In genomic region chr5:171340491-171340890, GRCh38 we compare ENCODE assay signal across 19 cellular contexts. TPM values are rescaled to one million over a fixed set of nuclear protein-coding genes. Genes with fewer than 3 reads are reported as not detected.
DNase-seq lines count a peak whose midpoint lies in the region; ATAC-seq and TF ChIP-seq lines count a peak whose summit lies in the region.
"Had no signal": no experiment of that assay in that cellular context is flagged by ENCODE, and none has a peak within 500 bp of the region (broad histone marks: within the 10 kb centered on the region; RNA-seq: fewer than 3 reads in every experiment).

No MANE protein-coding gene starts in this region.

- H3K27ac Mint-ChIP-seq in progenitor cell of endocrine pancreas = peak overlapping the region; percentile 21
- H3K27ac Mint-ChIP-seq: B cell; CD4-positive, CD25-positive, alpha-beta regulatory T cell; CD8-positive, alpha-beta memory T cell; GM23338; HFFc6; IgD-negative memory B cell had no signal

- TF ChIP-seq CTCF in HEK293 (tag by site-specific recombination; IDR thresholded peaks at IDR 0.05) = no peak
- TF ChIP-seq CTCF in progenitor cell of endocrine pancreas (IDR thresholded peaks at IDR 0.05; ENCODE audit: unreplicated experiment) = no peak
- no peak for TF ChIP-seq CTCF in gastrocnemius medialis (IDR thresholded peaks at IDR 0.05 in 4 of 5, conservative IDR thresholded peaks at IDR 0.05 in 1 of 5)

- POLR2A ChIA-PET in HEK293 (lab: Yijun Ruan, JAX) = interaction anchor here (0.7 kb wide), 1 partner anchor 150 kb away, joined by 5 read pairs; no protein-coding TSS in a partner anchor

- H3K9me3 ChIP-seq in HEK293 (ENCODE audit: control insufficient read depth, insufficient read depth, low read depth, low read length) (no peaks in the 10 kb centered on the region), gastrocnemius medialis (no peaks in the 10 kb centered on the region)
- H3K9me3 ChIP-seq: BLaER1 treated with 17β-estradiol and CSF1 and Interleukin-3, amounts not matched to agents 10 nM and 100 nM had no signal

- H3K36me3 Mint-ChIP-seq in progenitor cell of endocrine pancreas (ENCODE audit: insufficient read depth) = no peaks in the 10 kb centered on the region
- H3K36me3 Mint-ChIP-seq: CD4-positive, CD25-positive, alpha-beta regulatory T cell; CD8-positive, alpha-beta memory T cell; IgD-negative memory B cell had no signal

- no peak overlapping the region for H3K27ac ChIP-seq in HEK293 (ENCODE audit: extremely low read depth, low read depth, low read length)
- no peak overlapping the region for H3K27ac ChIP-seq in gastrocnemius medialis
- H3K27ac ChIP-seq: BLaER1 treated with 17β-estradiol and CSF1 and Interleukin-3, amounts not matched to agents 10 nM and 100 nM had no signal

- ATAC-seq in gastrocnemius medialis = no peak
- ATAC-seq: GM23338 had no signal

- no peaks in the 10 kb centered on the region for H3K4me1 ChIP-seq in HEK293 (ENCODE audit: control insufficient read depth, insufficient read depth, low read length)
- no peaks in the 10 kb centered on the region for H3K4me1 ChIP-seq in gastrocnemius medialis
- H3K4me1 ChIP-seq: BLaER1 treated with 17β-estradiol and CSF1 and Interleukin-3, amounts not matched to agents 10 nM and 100 nM had no signal

- H3K36me3 ChIP-seq in HEK293 (ENCODE audit: control insufficient read depth in 2 of 2, insufficient read depth in 1 of 2, low read length in 2 of 2) = no peaks in the 10 kb centered on the region
- no peaks in the 10 kb centered on the region for H3K36me3 ChIP-seq in gastrocnemius medialis
- H3K36me3 ChIP-seq: BLaER1 treated with 17β-estradiol and CSF1 and Interleukin-3, amounts not matched to agents 10 nM and 100 nM had no signal

- in situ Hi-C loops in gastrocnemius medialis (cut with MboI; ENCODE audit: low sequenced_read_pairs in 4 of 4) = loop anchor here in 3 of 4 donors (25.0 kb wide), 2 partner anchors 603 to 903 kb away; no protein-coding TSS in a partner anchor

- H3K4me3 ChIP-seq in HEK293 (ENCODE audit: low read depth, low read length) (no peak overlapping the region), gastrocnemius medialis (no peak overlapping the region)
- H3K4me3 ChIP-seq: BLaER1 treated with 17β-estradiol and CSF1 and Interleukin-3, amounts not matched to agents 10 nM and 100 nM; GM23338 had no signal

- H3K4me3 Mint-ChIP-seq in progenitor cell of endocrine pancreas (ENCODE audit: low read depth) = no peak overlapping the region
- H3K4me3 Mint-ChIP-seq: B cell; CD4-positive, CD25-positive, alpha-beta regulatory T cell; CD8-positive, alpha-beta memory T cell; GM23338; HFFc6; IgD-negative memory B cell had no signal

- CTCF ChIA-PET in HEK293 (lab: Yijun Ruan, JAX) = interaction anchor here (0.7 to 6.5 kb wide), 7 partner anchors 12 to 702 kb away, joined by 3 to 101 read pairs (median 6); no protein-coding TSS in a partner anchor

- intact Hi-C loops in gastrocnemius medialis (cut with DNase I; ENCODE audit: low total_unique reads) = no loop called here

- DNase-seq in NCI-H1105 treated with DMSO at 0.1 percent for 48 hours (lab: John Stamatoyannopoulos, UW) (peak; percentile 62), NCI-H69 (lab: John Stamatoyannopoulos, UW) (peak; percentile 45), progenitor cell of endocrine pancreas (ENCODE audit: low spot score, unreplicated experiment) (no peak), gastrocnemius medialis (no peak), NCI-H2171 (lab: John Stamatoyannopoulos, UW) (no peak)
- no peak for DNase-seq in stimulated activated CD4-positive, alpha-beta T cell treated with anti-CD3 and anti-CD28 coated beads, Interleukin-1b, Interleukin-23, amount 100 ng/mL, for 48 hours
- DNase-seq: CD4-positive, CD25-positive, alpha-beta regulatory T cell; CD8-positive, alpha-beta memory T cell; COR-L47; DMS 273 treated with DMSO at 0.1 percent for 48 hours; DMS53; HCEC 1CT; HFFc6 had no signal

- peaks cover 32% of the 10 kb centered on the region for H3K27me3 Mint-ChIP-seq in progenitor cell of endocrine pancreas

- peaks cover 6% of the 10 kb centered on the region for H3K4me1 Mint-ChIP-seq in progenitor cell of endocrine pancreas (ENCODE audit: low read depth)

- TF ChIP-seq POLR2A in gastrocnemius medialis (IDR thresholded peaks at IDR 0.05) = no peak

- H3K27me3 ChIP-seq in gastrocnemius medialis = peaks cover 5 to 23% (median 20%) of the 10 kb centered on the region in 3 donors

- peaks cover 6% of the 10 kb centered on the region for H3K9me3 Mint-ChIP-seq in progenitor cell of endocrine pancreas (ENCODE audit: low read depth)
- H3K9me3 Mint-ChIP-seq: CD4-positive, CD25-positive, alpha-beta regulatory T cell; CD8-positive, alpha-beta memory T cell; GM23338; HFFc6 had no signal

TF ChIP-seq in HEK293, 187 proteins besides CTCF, POLR2A, EP300 and RAD21:
- TF ChIP-seq ZSCAN23 (tag by site-specific recombination; IDR thresholded peaks at IDR 0.05) (no peak), ZNF416 (tag by site-specific recombination; IDR thresholded peaks at IDR 0.05) (no peak), TCF7L2 (IDR thresholded peaks at IDR 0.05; ENCODE audit: borderline replicate concordance, low read depth, low read length) (peak; percentile 34; the same call in 1 of the 2 replicates), AEBP2 (tag by site-specific recombination; IDR thresholded peaks at IDR 0.05; ENCODE audit: borderline replicate concordance) (no peak)
- TF ChIP-seq, protein P1, sequence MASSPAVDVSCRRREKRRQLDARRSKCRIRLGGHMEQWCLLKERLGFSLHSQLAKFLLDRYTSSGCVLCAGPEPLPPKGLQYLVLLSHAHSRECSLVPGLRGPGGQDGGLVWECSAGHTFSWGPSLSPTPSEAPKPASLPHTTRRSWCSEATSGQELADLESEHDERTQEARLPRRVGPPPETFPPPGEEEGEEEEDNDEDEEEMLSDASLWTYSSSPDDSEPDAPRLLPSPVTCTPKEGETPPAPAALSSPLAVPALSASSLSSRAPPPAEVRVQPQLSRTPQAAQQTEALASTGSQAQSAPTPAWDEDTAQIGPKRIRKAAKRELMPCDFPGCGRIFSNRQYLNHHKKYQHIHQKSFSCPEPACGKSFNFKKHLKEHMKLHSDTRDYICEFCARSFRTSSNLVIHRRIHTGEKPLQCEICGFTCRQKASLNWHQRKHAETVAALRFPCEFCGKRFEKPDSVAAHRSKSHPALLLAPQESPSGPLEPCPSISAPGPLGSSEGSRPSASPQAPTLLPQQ (tag by site-specific recombination; IDR thresholded peaks at IDR 0.05) = peak; percentile 63; the same call in 1 of the 2 replicates

RNA-seq across cellular contexts. Expression of gene TLX3, which starts 31.4 kb away (rescaled TPM):
- total RNA-seq in progenitor cell of endocrine pancreas = not detected in 2 replicates
- not detected for total RNA-seq in gastrocnemius medialis
- total RNA-seq: A172; B cell; CD4-positive, CD25-positive, alpha-beta regulatory T cell; CD8-positive, alpha-beta memory T cell; HFFc6 had no signal

RNA-seq across cellular contexts. Expression of gene NPM1, which starts 47.2 kb away (rescaled TPM):
- total RNA-seq in progenitor cell of endocrine pancreas (1,367 and 1,453 TPM in 2 replicates), gastrocnemius medialis (100 to 1,000 TPM; 277 to 651 (median 413) TPM)

Comparison
In these comparisons a context has a peak if more than half of its experiments do, and no peak if none do; other contexts are left out.
1. DNase-seq: peak in NCI-H1105 treated with DMSO at 0.1 percent for 48 hours (single experiment) and NCI-H69 (single experiment); none in progenitor cell of endocrine pancreas (single experiment), gastrocnemius medialis (0 of 2), stimulated activated CD4-positive, alpha-beta T cell treated with anti-CD3 and anti-CD28 coated beads, Interleukin-1b, Interleukin-23, amount 100 ng/mL, for 48 hours (single experiment) and NCI-H2171 (single experiment).